1 cellular context compared by ENCODE assay signal in the genomic region with DNA sequence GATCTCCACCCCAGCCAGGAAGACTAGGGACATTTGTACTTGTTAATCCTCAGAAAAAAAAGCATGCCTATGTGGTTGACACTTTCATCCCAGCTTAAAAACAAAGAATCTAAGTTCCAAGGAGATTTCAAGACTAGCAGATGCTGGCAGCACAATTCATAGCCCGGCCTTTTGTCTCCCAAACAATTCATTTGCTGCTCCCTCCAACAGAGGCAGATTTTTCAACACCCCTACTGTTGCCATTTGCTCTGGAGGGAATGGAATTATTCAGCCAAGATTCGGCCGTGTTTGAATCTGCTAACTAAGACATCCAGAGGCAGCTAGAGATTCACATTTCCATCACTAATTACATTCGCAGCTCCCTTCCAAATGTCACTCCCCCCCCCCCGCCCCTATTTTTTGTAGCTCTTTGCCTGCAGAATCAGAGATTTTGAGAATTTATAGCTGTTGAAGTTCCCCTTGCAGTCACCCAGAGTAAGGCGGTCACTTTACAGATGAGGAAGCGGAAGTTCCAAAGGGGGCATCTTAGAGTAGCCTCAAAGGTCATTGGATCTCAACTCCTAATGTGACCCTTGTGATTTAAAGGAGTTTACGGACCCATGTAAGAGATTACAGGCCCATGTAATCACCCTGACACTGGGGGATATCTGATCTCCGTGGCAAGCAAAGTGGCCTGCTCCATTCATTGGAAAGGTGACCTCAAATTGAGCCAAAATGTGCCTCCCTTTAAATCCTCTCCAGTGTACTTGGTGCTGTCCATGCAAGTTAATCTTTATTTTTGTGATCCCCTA.
TF ChIP-seq lines count a peak whose summit lies in the region.

No MANE protein-coding gene starts in this region.

TF ChIP-seq in GM23338, 12 proteins besides CTCF, POLR2A, EP300 and RAD21:
- TF ChIP-seq CREB1 (CRISPR knock-in tag; IDR thresholded peaks at IDR 0.05; ENCODE audit: low read depth) (no peak), EZH2phosphoT487 (IDR thresholded peaks at IDR 0.05; ENCODE audit: unreplicated experiment) (no peak), EZH2 (IDR thresholded peaks at IDR 0.05; ENCODE audit: low read depth, unreplicated experiment) (no peak), ZNF114 (CRISPR knock-in tag; IDR thresholded peaks at IDR 0.05) (no peak), JUNB (IDR thresholded peaks at IDR 0.05; ENCODE audit: unreplicated experiment) (no peak), STAT1 (IDR thresholded peaks at IDR 0.05; ENCODE audit: unreplicated experiment) (no peak)
- TF ChIP-seq, protein P1, sequence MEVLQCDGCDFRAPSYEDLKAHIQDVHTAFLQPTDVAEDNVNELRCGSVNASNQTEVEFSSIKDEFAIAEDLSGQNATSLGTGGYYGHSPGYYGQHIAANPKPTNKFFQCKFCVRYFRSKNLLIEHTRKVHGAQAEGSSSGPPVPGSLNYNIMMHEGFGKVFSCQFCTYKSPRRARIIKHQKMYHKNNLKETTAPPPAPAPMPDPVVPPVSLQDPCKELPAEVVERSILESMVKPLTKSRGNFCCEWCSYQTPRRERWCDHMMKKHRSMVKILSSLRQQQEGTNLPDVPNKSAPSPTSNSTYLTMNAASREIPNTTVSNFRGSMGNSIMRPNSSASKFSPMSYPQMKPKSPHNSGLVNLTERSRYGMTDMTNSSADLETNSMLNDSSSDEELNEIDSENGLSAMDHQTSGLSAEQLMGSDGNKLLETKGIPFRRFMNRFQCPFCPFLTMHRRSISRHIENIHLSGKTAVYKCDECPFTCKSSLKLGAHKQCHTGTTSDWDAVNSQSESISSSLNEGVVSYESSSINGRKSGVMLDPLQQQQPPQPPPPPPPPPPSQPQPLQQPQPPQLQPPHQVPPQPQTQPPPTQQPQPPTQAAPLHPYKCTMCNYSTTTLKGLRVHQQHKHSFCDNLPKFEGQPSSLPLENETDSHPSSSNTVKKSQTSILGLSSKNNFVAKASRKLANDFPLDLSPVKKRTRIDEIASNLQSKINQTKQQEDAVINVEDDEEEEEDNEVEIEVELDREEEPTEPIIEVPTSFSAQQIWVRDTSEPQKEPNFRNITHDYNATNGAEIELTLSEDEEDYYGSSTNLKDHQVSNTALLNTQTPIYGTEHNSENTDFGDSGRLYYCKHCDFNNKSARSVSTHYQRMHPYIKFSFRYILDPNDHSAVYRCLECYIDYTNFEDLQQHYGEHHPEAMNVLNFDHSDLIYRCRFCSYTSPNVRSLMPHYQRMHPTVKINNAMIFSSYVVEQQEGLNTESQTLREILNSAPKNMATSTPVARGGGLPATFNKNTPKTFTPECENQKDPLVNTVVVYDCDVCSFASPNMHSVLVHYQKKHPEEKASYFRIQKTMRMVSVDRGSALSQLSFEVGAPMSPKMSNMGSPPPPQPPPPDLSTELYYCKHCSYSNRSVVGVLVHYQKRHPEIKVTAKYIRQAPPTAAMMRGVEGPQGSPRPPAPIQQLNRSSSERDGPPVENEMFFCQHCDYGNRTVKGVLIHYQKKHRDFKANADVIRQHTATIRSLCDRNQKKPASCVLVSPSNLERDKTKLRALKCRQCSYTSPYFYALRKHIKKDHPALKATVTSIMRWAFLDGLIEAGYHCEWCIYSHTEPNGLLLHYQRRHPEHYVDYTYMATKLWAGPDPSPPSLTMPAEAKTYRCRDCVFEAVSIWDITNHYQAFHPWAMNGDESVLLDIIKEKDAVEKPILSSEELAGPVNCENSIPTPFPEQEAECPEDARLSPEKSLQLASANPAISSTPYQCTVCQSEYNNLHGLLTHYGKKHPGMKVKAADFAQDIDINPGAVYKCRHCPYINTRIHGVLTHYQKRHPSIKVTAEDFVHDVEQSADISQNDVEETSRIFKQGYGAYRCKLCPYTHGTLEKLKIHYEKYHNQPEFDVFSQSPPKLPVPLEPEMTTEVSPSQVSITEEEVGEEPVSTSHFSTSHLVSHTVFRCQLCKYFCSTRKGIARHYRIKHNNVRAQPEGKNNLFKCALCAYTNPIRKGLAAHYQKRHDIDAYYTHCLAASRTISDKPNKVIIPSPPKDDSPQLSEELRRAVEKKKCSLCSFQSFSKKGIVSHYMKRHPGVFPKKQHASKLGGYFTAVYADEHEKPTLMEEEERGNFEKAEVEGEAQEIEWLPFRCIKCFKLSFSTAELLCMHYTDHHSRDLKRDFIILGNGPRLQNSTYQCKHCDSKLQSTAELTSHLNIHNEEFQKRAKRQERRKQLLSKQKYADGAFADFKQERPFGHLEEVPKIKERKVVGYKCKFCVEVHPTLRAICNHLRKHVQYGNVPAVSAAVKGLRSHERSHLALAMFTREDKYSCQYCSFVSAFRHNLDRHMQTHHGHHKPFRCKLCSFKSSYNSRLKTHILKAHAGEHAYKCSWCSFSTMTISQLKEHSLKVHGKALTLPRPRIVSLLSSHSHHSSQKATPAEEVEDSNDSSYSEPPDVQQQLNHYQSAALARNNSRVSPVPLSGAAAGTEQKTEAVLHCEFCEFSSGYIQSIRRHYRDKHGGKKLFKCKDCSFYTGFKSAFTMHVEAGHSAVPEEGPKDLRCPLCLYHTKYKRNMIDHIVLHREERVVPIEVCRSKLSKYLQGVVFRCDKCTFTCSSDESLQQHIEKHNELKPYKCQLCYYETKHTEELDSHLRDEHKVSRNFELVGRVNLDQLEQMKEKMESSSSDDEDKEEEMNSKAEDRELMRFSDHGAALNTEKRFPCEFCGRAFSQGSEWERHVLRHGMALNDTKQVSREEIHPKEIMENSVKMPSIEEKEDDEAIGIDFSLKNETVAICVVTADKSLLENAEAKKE (CRISPR knock-in tag; IDR thresholded peaks at IDR 0.05): no peak
- TF ChIP-seq, protein P2, sequence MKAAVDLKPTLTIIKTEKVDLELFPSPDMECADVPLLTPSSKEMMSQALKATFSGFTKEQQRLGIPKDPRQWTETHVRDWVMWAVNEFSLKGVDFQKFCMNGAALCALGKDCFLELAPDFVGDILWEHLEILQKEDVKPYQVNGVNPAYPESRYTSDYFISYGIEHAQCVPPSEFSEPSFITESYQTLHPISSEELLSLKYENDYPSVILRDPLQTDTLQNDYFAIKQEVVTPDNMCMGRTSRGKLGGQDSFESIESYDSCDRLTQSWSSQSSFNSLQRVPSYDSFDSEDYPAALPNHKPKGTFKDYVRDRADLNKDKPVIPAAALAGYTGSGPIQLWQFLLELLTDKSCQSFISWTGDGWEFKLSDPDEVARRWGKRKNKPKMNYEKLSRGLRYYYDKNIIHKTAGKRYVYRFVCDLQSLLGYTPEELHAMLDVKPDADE (IDR thresholded peaks at IDR 0.05): no peak
